In the genomic region with DNA sequence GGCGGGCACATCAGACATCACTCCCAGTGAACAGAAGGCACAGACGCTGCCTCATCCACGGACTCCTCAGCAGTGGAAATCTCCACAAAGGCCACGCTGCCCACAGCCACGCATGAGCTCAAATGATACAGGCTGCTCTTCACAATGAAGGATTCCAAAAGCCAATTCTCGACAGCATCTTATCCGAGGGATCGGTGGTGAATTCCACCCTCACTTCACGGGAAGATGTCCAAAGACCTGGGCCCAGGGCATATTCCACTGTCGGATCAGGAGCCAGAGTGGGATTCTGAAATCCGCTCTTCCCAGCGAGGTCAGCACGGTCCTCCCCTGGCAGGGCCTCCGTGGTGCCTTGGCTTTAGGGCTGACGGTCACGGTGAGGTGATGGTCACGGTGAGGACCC, we compare ENCODE assay signal across 20 cellular contexts.
"Had no signal": no experiment of that assay in that cellular context is flagged by ENCODE, and none has a peak within 500 bp of the region (broad histone marks: within the 10 kb centered on the region; RNA-seq: fewer than 3 reads in every experiment).

No MANE protein-coding gene starts in this region.

- ATAC-seq: effector memory CD8-positive, alpha-beta T cell; gastroesophageal sphincter; left lung; lower lobe of right lung; natural killer cell; sciatic nerve had no signal

- H3K36me3 Mint-ChIP-seq: natural killer cell had no signal

- H3K27ac Mint-ChIP-seq: dendritic cell treated with granulocyte-macrophage colony-stimulating factor and Interleukin-4, amounts not matched to agents 40 ng/mL and 50 ng/mL, for 4 days; effector memory CD8-positive, alpha-beta T cell; memory B cell; mesothelial cell of epicardium; natural killer cell; neural progenitor cell; type B pancreatic cell had no signal

- H3K9me3 Mint-ChIP-seq: dendritic cell treated with granulocyte-macrophage colony-stimulating factor and Interleukin-4, amounts not matched to agents 40 ng/mL and 50 ng/mL, for 4 days; effector memory CD8-positive, alpha-beta T cell; immature natural killer cell; memory B cell; mesothelial cell of epicardium; natural killer cell; neural progenitor cell; type B pancreatic cell had no signal

- H3K4me1 Mint-ChIP-seq: mesothelial cell of epicardium had no signal

- DNase-seq: effector memory CD8-positive, alpha-beta T cell; esophagus squamous epithelium; foreskin fibroblast; glutamatergic neuron; immature natural killer cell; left lung; lower lobe of right lung; natural killer cell; occipital lobe; stimulated activated CD4-positive, alpha-beta T cell treated with anti-CD3 and anti-CD28 coated beads, Interleukin-2, amount 100 ng/mL, for 24 hours; stimulated activated CD4-positive, alpha-beta T cell treated with anti-CD3 and anti-CD28 coated beads, Interleukin-4, amount 100 ng/mL, for 4 hours; stimulated activated naive CD4-positive, alpha-beta T cell; uterus had no signal

- H3K27me3 Mint-ChIP-seq: dendritic cell treated with granulocyte-macrophage colony-stimulating factor and Interleukin-4, amounts not matched to agents 40 ng/mL and 50 ng/mL, for 4 days; effector memory CD8-positive, alpha-beta T cell; memory B cell; type B pancreatic cell had no signal

- H3K4me3 Mint-ChIP-seq: dendritic cell treated with granulocyte-macrophage colony-stimulating factor and Interleukin-4, amounts not matched to agents 40 ng/mL and 50 ng/mL, for 4 days; effector memory CD8-positive, alpha-beta T cell; immature natural killer cell; memory B cell; mesothelial cell of epicardium; natural killer cell; neural progenitor cell; type B pancreatic cell had no signal
